ENCODE assay signal across 15 cellular contexts in genomic region chr9:109447329-109448076, GRCh38. TPM values are rescaled to one million over a fixed set of nuclear protein-coding genes. Genes with fewer than 3 reads are reported as not detected.
DNase-seq lines count a peak whose midpoint lies in the region; ATAC-seq, FAIRE-seq and TF ChIP-seq lines count a peak whose summit lies in the region.
"Had no signal": no experiment of that assay in that cellular context is flagged by ENCODE, and none has a peak within 500 bp of the region (broad histone marks: within the 10 kb centered on the region; RNA-seq: fewer than 3 reads in every experiment).

No MANE protein-coding gene starts in this region.

- H2AFZ ChIP-seq in mesenchymal stem cell (ENCODE audit: low read depth, low read length) = no peak overlapping the region
- H2AFZ ChIP-seq: GM23248 had no signal

- H2BK120ac ChIP-seq in mesenchymal stem cell (ENCODE audit: low read depth, low read length) = no peak overlapping the region

- CTCF ChIA-PET in activated CD8-positive, alpha-beta T cell treated with anti-CD3 and anti-CD28 coated beads, Interleukin-2, amount 10 ng/mL, durations not matched to agents 7 days and 5 days (lab: Charles Lee) = interaction anchor here (1.0 to 5.7 kb wide), 7 partner anchors 10 to 37 kb away, joined by 3 to 70 read pairs (median 4); no protein-coding TSS in a partner anchor
- CTCF ChIA-PET in A673 (lab: Charles Lee) = no interaction called here

- POLR2A ChIA-PET in activated CD8-positive, alpha-beta T cell treated with anti-CD3 and anti-CD28 coated beads, Interleukin-2, amount 10 ng/mL, durations not matched to agents 7 days and 5 days (lab: Charles Lee) = interaction anchor here (1.1 kb wide), 1 partner anchor 30 kb away, joined by 3 read pairs; no protein-coding TSS in a partner anchor
- POLR2A ChIA-PET in A673 (lab: Charles Lee; ENCODE audit: low non-redundant PET) = no interaction called here

- peak; percentile 52 for ATAC-seq in HG03378 (IDR thresholded peaks at IDR 0.05; ENCODE audit: unreplicated experiment)
- ATAC-seq in activated CD8-positive, alpha-beta T cell treated with anti-CD3 and anti-CD28 coated beads, Interleukin-2, amount 10 ng/mL, durations not matched to agents 7 days and 5 days = peak; percentile 73
- ATAC-seq: naive thymus-derived CD4-positive, alpha-beta T cell; stimulated activated memory B cell treated with anti-CD40 and anti-IgM and Interleukin-4, amounts not matched to agents 10 μg/mL and 1 μg/mL and 100 μg/mL, for 72 hours had no signal

- no peak overlapping the region for H3K23ac ChIP-seq in mesenchymal stem cell (ENCODE audit: low read length in 2 of 2)

- H4K91ac ChIP-seq in mesenchymal stem cell (ENCODE audit: low read length) = no peak overlapping the region

- BruUV-seq in A673 (replicated peaks; lab: Mats Ljungman, UMichigan) = no TSS peak

- H3K4me3 Mint-ChIP-seq in activated CD8-positive, alpha-beta T cell treated with anti-CD3 and anti-CD28 coated beads, Interleukin-2, amount 10 ng/mL, durations not matched to agents 7 days and 5 days = no peak overlapping the region
- H3K4me3 Mint-ChIP-seq: activated naive CD4-positive, alpha-beta T cell treated with anti-CD3 and anti-CD28 coated beads, Interleukin-2, amount 50 U/mL, for 24 hours; stimulated activated memory B cell treated with anti-CD40 and anti-IgM and Interleukin-4, amounts not matched to agents 10 μg/mL and 1 μg/mL and 100 μg/mL, for 72 hours had no signal

- TF ChIP-seq POLR2A in H54 (IDR thresholded peaks at IDR 0.05; ENCODE audit: low read depth, low read length) (no peak), spleen (IDR thresholded peaks at IDR 0.05) (no peak)

- peaks cover 9% of the 10 kb centered on the region for H3K4me1 ChIP-seq in mesenchymal stem cell (ENCODE audit: control insufficient read depth, insufficient read depth, low read depth, low read length)
- H3K4me1 ChIP-seq in A673 (ENCODE audit: insufficient read depth, low read length, poor library complexity, severe bottlenecking) = no peaks in the 10 kb centered on the region
- H3K4me1 ChIP-seq in spleen = no peaks in the 10 kb centered on the region

- peaks cover 1% of the 10 kb centered on the region for H3K79me1 ChIP-seq in mesenchymal stem cell (replicated peaks; ENCODE audit: low read length, poor library complexity, severe bottlenecking)

- no peak overlapping the region for H3K14ac ChIP-seq in mesenchymal stem cell (ENCODE audit: low read length in 2 of 2)

- no peak overlapping the region for H3K18ac ChIP-seq in mesenchymal stem cell (ENCODE audit: low read depth in 1 of 2, low read length in 2 of 2)

- no peak for TF ChIP-seq CTCF in A673 (conservative IDR thresholded peaks at IDR 0.05; ENCODE audit: low read depth, low read length)
- TF ChIP-seq CTCF in spleen (IDR thresholded peaks at IDR 0.05 in 8 of 11, conservative IDR thresholded peaks at IDR 0.05 in 3 of 11) = no peak

- H3K4me2 ChIP-seq in mesenchymal stem cell (ENCODE audit: low read length, poor library complexity, severe bottlenecking) = no peak overlapping the region

- no peak overlapping the region for H4K8ac ChIP-seq in mesenchymal stem cell (ENCODE audit: low read length)

- peaks cover 21% of the 10 kb centered on the region for H3K27me3 Mint-ChIP-seq in activated CD8-positive, alpha-beta T cell treated with anti-CD3 and anti-CD28 coated beads, Interleukin-2, amount 10 ng/mL, durations not matched to agents 7 days and 5 days (ENCODE audit: low read depth)

- H3K9ac ChIP-seq in mesenchymal stem cell (ENCODE audit: low read length) = no peak overlapping the region
- H3K9ac ChIP-seq: GM23248 had no signal

- H2BK12ac ChIP-seq in mesenchymal stem cell (ENCODE audit: low read length in 2 of 2) = no peak overlapping the region

- peaks cover 21% of the 10 kb centered on the region for H3K4me1 Mint-ChIP-seq in activated CD8-positive, alpha-beta T cell treated with anti-CD3 and anti-CD28 coated beads, Interleukin-2, amount 10 ng/mL, durations not matched to agents 7 days and 5 days (ENCODE audit: low read depth)
- H3K4me1 Mint-ChIP-seq: stimulated activated memory B cell treated with anti-CD40 and anti-IgM and Interleukin-4, amounts not matched to agents 10 μg/mL and 1 μg/mL and 100 μg/mL, for 72 hours had no signal

- H3K4me3 ChIP-seq in mesenchymal stem cell (ENCODE audit: insufficient read depth in 1 of 2, low read depth in 1 of 2, low read length in 2 of 2) (no peak overlapping the region), A673 (ENCODE audit: low read depth, low read length, poor library complexity, severe bottlenecking) (no peak overlapping the region), spleen (no peak overlapping the region)
- H3K4me3 ChIP-seq: GM23248 had no signal

- no peaks in the 10 kb centered on the region for H3K36me3 Mint-ChIP-seq in activated CD8-positive, alpha-beta T cell treated with anti-CD3 and anti-CD28 coated beads, Interleukin-2, amount 10 ng/mL, durations not matched to agents 7 days and 5 days (ENCODE audit: low read depth)
- H3K36me3 Mint-ChIP-seq: activated naive CD4-positive, alpha-beta T cell treated with anti-CD3 and anti-CD28 coated beads, Interleukin-2, amount 50 U/mL, for 24 hours; naive thymus-derived CD4-positive, alpha-beta T cell; stimulated activated memory B cell treated with anti-CD40 and anti-IgM and Interleukin-4, amounts not matched to agents 10 μg/mL and 1 μg/mL and 100 μg/mL, for 72 hours had no signal

- no peak overlapping the region for H3K4ac ChIP-seq in mesenchymal stem cell (ENCODE audit: low read depth in 1 of 2, low read length in 2 of 2)

- no peaks in the 10 kb centered on the region for H3K9me3 Mint-ChIP-seq in activated CD8-positive, alpha-beta T cell treated with anti-CD3 and anti-CD28 coated beads, Interleukin-2, amount 10 ng/mL, durations not matched to agents 7 days and 5 days (ENCODE audit: insufficient read depth)
- H3K9me3 Mint-ChIP-seq: activated naive CD4-positive, alpha-beta T cell treated with anti-CD3 and anti-CD28 coated beads, Interleukin-2, amount 50 U/mL, for 24 hours; naive thymus-derived CD4-positive, alpha-beta T cell; stimulated activated memory B cell treated with anti-CD40 and anti-IgM and Interleukin-4, amounts not matched to agents 10 μg/mL and 1 μg/mL and 100 μg/mL, for 72 hours had no signal

- H3K9me3 ChIP-seq in mesenchymal stem cell (ENCODE audit: control insufficient read depth, low read length) (no peaks in the 10 kb centered on the region), A673 (ENCODE audit: low read depth, low read length, poor library complexity, severe bottlenecking) (no peaks in the 10 kb centered on the region), spleen (no peaks in the 10 kb centered on the region)

- H2BK15ac ChIP-seq in mesenchymal stem cell (ENCODE audit: low read depth, poor library complexity, severe bottlenecking) = no peak overlapping the region

- peak overlapping the region; percentile 37 for H3K27ac Mint-ChIP-seq in activated CD8-positive, alpha-beta T cell treated with anti-CD3 and anti-CD28 coated beads, Interleukin-2, amount 10 ng/mL, durations not matched to agents 7 days and 5 days
- H3K27ac Mint-ChIP-seq: activated naive CD4-positive, alpha-beta T cell treated with anti-CD3 and anti-CD28 coated beads, Interleukin-2, amount 50 U/mL, for 24 hours; stimulated activated memory B cell treated with anti-CD40 and anti-IgM and Interleukin-4, amounts not matched to agents 10 μg/mL and 1 μg/mL and 100 μg/mL, for 72 hours had no signal

- WGBS in mesenchymal stem cell = 94% methylated on average over 6 of the region's 6 CpGs
- 45 to 65% (median 46%) methylated on average over 6 of the region's 6 CpGs for WGBS in spleen, 5 donors

- peaks cover 0 to 10% of the 10 kb centered on the region in 2 experiments for H3K27me3 ChIP-seq in mesenchymal stem cell (ENCODE audit: control insufficient read depth in 1 of 2, insufficient read depth in 1 of 2, low read length in 2 of 2)
- no peaks in the 10 kb centered on the region for H3K27me3 ChIP-seq in A673 (replicated peaks; ENCODE audit: insufficient read depth, low read depth, low read length, poor library complexity)
- H3K27me3 ChIP-seq in spleen (replicated peaks in 1 of 7) = peaks cover 0 to 70% (median 4%) of the 10 kb centered on the region in 7 donors

- peak overlapping the region; percentile 35 for H2AK5ac ChIP-seq in mesenchymal stem cell (ENCODE audit: low read length, severe bottlenecking)

- intact Hi-C loops in A673 (cut with micrococcal nuclease; ENCODE audit: unreplicated experiment) (no loop called here), spleen (cut with DNase I; ENCODE audit: low total_unique reads) (no loop called here)

- no peak overlapping the region for H2BK5ac ChIP-seq in mesenchymal stem cell (ENCODE audit: low read depth, low read length, poor library complexity, severe bottlenecking)

- peaks cover 0 to 37% of the 10 kb centered on the region in 2 experiments for H3K36me3 ChIP-seq in mesenchymal stem cell (ENCODE audit: control insufficient read depth in 1 of 2, insufficient read depth in 2 of 2, low read depth in 1 of 2, low read length in 2 of 2)
- no peaks in the 10 kb centered on the region for H3K36me3 ChIP-seq in A673 (ENCODE audit: insufficient read depth, low read length, poor library complexity, severe bottlenecking)
- no peaks in the 10 kb centered on the region for H3K36me3 ChIP-seq in spleen

- FAIRE-seq in H54 (lab: Jason Lieb, UNC) = no peak

- DNase-seq in COLO829 (ENCODE audit: low spot score) (peak; percentile 73), mesenchymal stem cell (no peak), H54 (ENCODE audit: insufficient read length, low spot score) (no peak), A673 (ENCODE audit: low spot score) (no peak), spleen (no peak), NCI-H1930 (lab: John Stamatoyannopoulos, UW) (no peak)
- DNase-seq in activated CD8-positive, alpha-beta T cell treated with anti-CD3 and anti-CD28 coated beads, Interleukin-2, amount 10 ng/mL, durations not matched to agents 7 days and 5 days = peak; percentile 33
- DNase-seq: C1 segment of cervical spinal cord, NCI-H1048, retina had no signal

- peak overlapping the region; percentile 6 for H3K27ac ChIP-seq in mesenchymal stem cell (ENCODE audit: low read length, poor library complexity, severe bottlenecking)
- H3K27ac ChIP-seq in A673 (ENCODE audit: low read depth, low read length, poor library complexity, severe bottlenecking) = no peak overlapping the region
- no peak overlapping the region for H3K27ac ChIP-seq in spleen
- H3K27ac ChIP-seq: GM23248 had no signal

RNA-seq across cellular contexts. Expression of gene PTPN3, which starts 50.6 kb away (rescaled TPM):
- total RNA-seq in activated CD8-positive, alpha-beta T cell treated with anti-CD3 and anti-CD28 coated beads, Interleukin-2, amount 10 ng/mL, durations not matched to agents 7 days and 5 days = under 1 TPM in 1 of 2 experiments, not detected in 1; 0.03 TPM
- polyA plus RNA-seq in mesenchymal stem cell (2013, experiment 1 of 2) = 1.4 TPM
- 1.5 TPM for polyA plus RNA-seq in mesenchymal stem cell (2013, experiment 2 of 2)
- total RNA-seq in A673 (2021) (1.0 and 1.1 TPM in 2 replicates), spleen (1 to 10 TPM in 2 of 7 donors, under 1 TPM in 5; 0.30 to 1.7 (median 0.56) TPM)
- polyA plus RNA-seq in spleen = under 1 TPM; 0.20 to 0.35 (median 0.29) TPM
- polyA plus RNA-seq: naive thymus-derived CD4-positive, alpha-beta T cell had no signal

Comparison
In these comparisons a context has a peak if more than half of its experiments do, and no peak if none do; other contexts are left out.
1. DNase-seq: peak in COLO829 (single experiment) and activated CD8-positive, alpha-beta T cell treated with anti-CD3 and anti-CD28 coated beads, Interleukin-2, amount 10 ng/mL, durations not matched to agents 7 days and 5 days (single experiment); none in mesenchymal stem cell (single experiment), H54 (single experiment), A673 (single experiment), spleen (single experiment) and NCI-H1930 (0 of 2).